In the genomic region with DNA sequence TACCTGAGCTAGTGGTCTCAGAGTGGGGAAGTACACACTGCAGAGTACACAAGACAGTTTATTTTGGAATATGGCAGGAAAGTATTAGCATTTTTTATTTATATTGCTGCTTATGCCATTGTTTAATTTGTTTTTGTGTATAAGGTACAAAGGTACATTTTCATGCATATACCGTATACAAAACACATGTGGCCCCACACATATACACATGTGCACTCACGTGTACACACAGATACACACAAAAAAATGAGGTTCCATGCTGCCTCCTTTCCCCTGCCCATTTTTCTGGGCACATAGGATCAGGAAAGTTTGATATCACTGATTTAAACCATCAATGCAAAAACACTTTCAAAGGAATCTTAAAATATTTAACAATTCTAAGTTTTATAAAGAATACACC, we compare ENCODE assay signal across 22 cellular contexts. TPM values are rescaled to one million over a fixed set of nuclear protein-coding genes. Genes with fewer than 3 reads are reported as not detected.
"Had no signal": no experiment of that assay in that cellular context is flagged by ENCODE, and none has a peak within 500 bp of the region (broad histone marks: within the 10 kb centered on the region; RNA-seq: fewer than 3 reads in every experiment).

No MANE protein-coding gene starts in this region.

- DNase-seq: activated CD4-positive, alpha-beta T cell treated with anti-CD3 and anti-CD28 coated beads, Interleukin-2, amount 10 ng/mL, durations not matched to agents 24 days and 14 days; activated CD4-positive, CD25-positive, alpha-beta regulatory T cell; activated CD8-positive, alpha-beta memory T cell treated with anti-CD3 and anti-CD28 coated beads for 24 hours; activated naive CD4-positive, alpha-beta T cell treated with anti-CD3 and anti-CD28 coated beads for 36 hours; activated naive CD8-positive, alpha-beta T cell treated with anti-CD3 and anti-CD28 coated beads, Interleukin-2, amount 50 U/mL, for 24 hours; aorta; dermis blood vessel endothelial cell; gastrocnemius medialis; naive thymus-derived CD4-positive, alpha-beta T cell; posterior cingulate gyrus; retina; stimulated activated CD4-positive, alpha-beta T cell treated with anti-CD3 and anti-CD28 coated beads, Interleukin-4, amount 100 ng/mL, for 24 hours; stimulated activated naive CD4-positive, alpha-beta T cell; substantia nigra; T-helper 2 cell; uterus had no signal

- H3K27me3 ChIP-seq: gastrocnemius medialis, tibial nerve, uterus had no signal

- H3K36me3 ChIP-seq: gastrocnemius medialis, uterus had no signal

- H3K4me3 ChIP-seq: gastrocnemius medialis, tibial nerve, uterus had no signal

- ATAC-seq: activated naive CD8-positive, alpha-beta T cell treated with anti-CD3 and anti-CD28 coated beads, Interleukin-2, amount 50 U/mL, for 24 hours; gastrocnemius medialis; naive thymus-derived CD4-positive, alpha-beta T cell had no signal

- H3K9me3 Mint-ChIP-seq: activated CD4-positive, alpha-beta T cell treated with anti-CD3 and anti-CD28 coated beads, Interleukin-2, amount 10 ng/mL, durations not matched to agents 24 days and 14 days; activated naive CD4-positive, alpha-beta T cell treated with anti-CD3 and anti-CD28 coated beads for 36 hours; activated naive CD8-positive, alpha-beta T cell treated with anti-CD3 and anti-CD28 coated beads, Interleukin-2, amount 50 U/mL, for 24 hours; activated T-helper 1 cell treated with anti-CD3 and anti-CD28 coated beads, Interleukin-12 subunit alpha, Interleukin-12 subunit beta, Interleukin-2, Interleukin-4 antibody, amounts not matched to agents 30 ng/mL and 10 ng/mL and 1 ng/mL, durations not matched to agents 14 hours and 24 hours and 36 hours; naive thymus-derived CD4-positive, alpha-beta T cell had no signal

- H3K27ac Mint-ChIP-seq: activated naive CD4-positive, alpha-beta T cell treated with anti-CD3 and anti-CD28 coated beads for 36 hours; activated T-helper 1 cell treated with anti-CD3 and anti-CD28 coated beads, Interleukin-12 subunit alpha, Interleukin-12 subunit beta, Interleukin-2, Interleukin-4 antibody, amounts not matched to agents 30 ng/mL and 10 ng/mL and 1 ng/mL, durations not matched to agents 14 hours and 24 hours and 36 hours had no signal

- H3K4me3 Mint-ChIP-seq: activated CD4-positive, alpha-beta T cell treated with anti-CD3 and anti-CD28 coated beads, Interleukin-2, amount 10 ng/mL, durations not matched to agents 24 days and 14 days; activated naive CD4-positive, alpha-beta T cell treated with anti-CD3 and anti-CD28 coated beads for 36 hours; activated naive CD8-positive, alpha-beta T cell treated with anti-CD3 and anti-CD28 coated beads, Interleukin-2, amount 50 U/mL, for 24 hours; activated T-helper 1 cell treated with anti-CD3 and anti-CD28 coated beads, Interleukin-12 subunit alpha, Interleukin-12 subunit beta, Interleukin-2, Interleukin-4 antibody, amounts not matched to agents 30 ng/mL and 10 ng/mL and 1 ng/mL, durations not matched to agents 14 hours and 24 hours and 36 hours had no signal

- H3K4me1 ChIP-seq: uterus had no signal

- H3K9me3 ChIP-seq: gastrocnemius medialis, tibial nerve, uterus had no signal

- H3K27me3 Mint-ChIP-seq: activated CD4-positive, alpha-beta T cell treated with anti-CD3 and anti-CD28 coated beads, Interleukin-2, amount 10 ng/mL, durations not matched to agents 24 days and 14 days; activated naive CD8-positive, alpha-beta T cell treated with anti-CD3 and anti-CD28 coated beads, Interleukin-2, amount 50 U/mL, for 24 hours; naive thymus-derived CD4-positive, alpha-beta T cell had no signal

- H3K27ac ChIP-seq: gastrocnemius medialis, tibial nerve, uterus had no signal

RNA-seq across cellular contexts. Expression of gene IGSF6, which starts 12.9 kb away (rescaled TPM):
- total RNA-seq: activated CD4-positive, alpha-beta T cell treated with anti-CD3 and anti-CD28 coated beads, Interleukin-2, amount 10 ng/mL, durations not matched to agents 24 days and 14 days; activated naive CD4-positive, alpha-beta T cell treated with anti-CD3 and anti-CD28 coated beads for 36 hours; activated T-helper 1 cell treated with anti-CD3 and anti-CD28 coated beads, Interleukin-12 subunit alpha, Interleukin-12 subunit beta, Interleukin-2, Interleukin-4 antibody, amounts not matched to agents 30 ng/mL and 10 ng/mL and 1 ng/mL, durations not matched to agents 14 hours and 24 hours and 36 hours; chondrocyte; dermis blood vessel endothelial cell; epithelial cell of proximal tubule; lung microvascular endothelial cell had no signal

RNA-seq across cellular contexts. Expression of gene OTOA, which starts 24.3 kb away (rescaled TPM):
- total RNA-seq: activated CD4-positive, alpha-beta T cell treated with anti-CD3 and anti-CD28 coated beads, Interleukin-2, amount 10 ng/mL, durations not matched to agents 24 days and 14 days; activated naive CD4-positive, alpha-beta T cell treated with anti-CD3 and anti-CD28 coated beads for 36 hours; activated T-helper 1 cell treated with anti-CD3 and anti-CD28 coated beads, Interleukin-12 subunit alpha, Interleukin-12 subunit beta, Interleukin-2, Interleukin-4 antibody, amounts not matched to agents 30 ng/mL and 10 ng/mL and 1 ng/mL, durations not matched to agents 14 hours and 24 hours and 36 hours; bronchial epithelial cell; dermis blood vessel endothelial cell; epithelial cell of proximal tubule had no signal
- polyA plus RNA-seq: aorta had no signal
